ENCODE assay signal across 24 cellular contexts in the genomic region with DNA sequence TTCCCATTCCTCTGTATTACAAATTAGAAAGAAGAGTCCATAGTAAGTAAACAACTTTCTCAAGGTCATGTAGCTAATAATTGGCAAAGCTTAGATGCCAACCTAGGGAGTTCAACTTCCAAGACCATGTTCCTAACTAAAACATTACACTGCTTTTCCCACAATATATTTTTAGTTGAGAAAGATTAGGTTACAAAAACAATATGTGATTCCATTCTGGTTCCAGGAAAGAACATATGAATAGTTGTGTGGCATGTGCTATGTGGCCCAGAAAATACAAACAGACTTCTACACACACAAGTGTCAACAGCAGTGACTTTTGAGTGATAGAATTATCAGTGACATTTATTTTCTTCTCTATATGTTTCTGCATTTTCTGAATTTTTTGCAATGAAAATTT.
"Had no signal": no experiment of that assay in that cellular context is flagged by ENCODE, and none has a peak within 500 bp of the region (broad histone marks: within the 10 kb centered on the region; RNA-seq: fewer than 3 reads in every experiment).

No MANE protein-coding gene starts in this region.

- H3K4me3 Mint-ChIP-seq: naive B cell; natural killer cell; stimulated activated effector memory CD8-positive, alpha-beta T cell treated with anti-CD3 and anti-CD28 coated beads, Interleukin-12 subunit alpha, Interleukin-12 subunit beta, amount 100 ng/mL, for 72 hours; stimulated activated naive CD8-positive, alpha-beta T cell treated with anti-CD3 and anti-CD28 coated beads, Interleukin-15, Interleukin-2, amounts not matched to agents 100 ng/mL and 50 ng/mL, for 24 hours had no signal

- H3K36me3 ChIP-seq: left lung, lower lobe of right lung, pancreas, prostate gland, right lobe of liver, spleen, suprapubic skin, thoracic aorta, transverse colon, upper lobe of left lung, vagina had no signal

- H3K36me3 Mint-ChIP-seq: naive B cell; natural killer cell; stimulated activated effector memory CD8-positive, alpha-beta T cell treated with anti-CD3 and anti-CD28 coated beads, Interleukin-12 subunit alpha, Interleukin-12 subunit beta, amount 100 ng/mL, for 72 hours had no signal

- H3K27me3 ChIP-seq: left lung, pancreas, right lobe of liver, spleen, suprapubic skin, transverse colon, upper lobe of left lung, vagina had no signal

- H3K27ac Mint-ChIP-seq: naive B cell; natural killer cell; stimulated activated effector memory CD8-positive, alpha-beta T cell treated with anti-CD3 and anti-CD28 coated beads, Interleukin-12 subunit alpha, Interleukin-12 subunit beta, amount 100 ng/mL, for 72 hours; stimulated activated naive CD8-positive, alpha-beta T cell treated with anti-CD3 and anti-CD28 coated beads, Interleukin-15, Interleukin-2, amounts not matched to agents 100 ng/mL and 50 ng/mL, for 24 hours had no signal

- H3K4me1 ChIP-seq: left lung, lower lobe of right lung, pancreas, prostate gland, right lobe of liver, spleen, suprapubic skin, transverse colon, upper lobe of left lung, vagina had no signal

- H3K27ac ChIP-seq: left lung, lower lobe of right lung, pancreas, prostate gland, right lobe of liver, skin epidermis, spleen, suprapubic skin, transverse colon, upper lobe of left lung, vagina had no signal

- DNase-seq: hippocampal formation; kidney glomerular epithelial cell; left cardiac atrium; left lung; lower lobe of right lung; mammary epithelial cell; mesenchymal stem cell; naive B cell; natural killer cell; pancreas; posterior cingulate gyrus; right lobe of liver; spleen; stimulated activated CD4-positive, alpha-beta T cell treated with anti-CD3 and anti-CD28 coated beads, Interleukin-4, amount 100 ng/mL, for 24 hours; stimulated activated naive CD4-positive, alpha-beta T cell; transverse colon; upper lobe of left lung had no signal

- H3K9me3 ChIP-seq: lower lobe of right lung, pancreas, prostate gland, suprapubic skin, thoracic aorta, transverse colon, upper lobe of left lung, vagina had no signal

- H3K4me3 ChIP-seq: left lung, lower lobe of right lung, pancreas, prostate gland, right lobe of liver, skin epidermis, spleen, suprapubic skin, thoracic aorta, transverse colon, upper lobe of left lung, vagina had no signal

- H3K4me1 Mint-ChIP-seq: naive B cell; natural killer cell; stimulated activated effector memory CD8-positive, alpha-beta T cell treated with anti-CD3 and anti-CD28 coated beads, Interleukin-12 subunit alpha, Interleukin-12 subunit beta, amount 100 ng/mL, for 72 hours had no signal

- H3K27me3 Mint-ChIP-seq: naive B cell; stimulated activated naive CD8-positive, alpha-beta T cell treated with anti-CD3 and anti-CD28 coated beads, Interleukin-15, Interleukin-2, amounts not matched to agents 100 ng/mL and 50 ng/mL, for 24 hours had no signal

- ATAC-seq: left cardiac atrium; left lung; lower lobe of right lung; natural killer cell; pancreas; right lobe of liver; stimulated activated effector memory CD8-positive, alpha-beta T cell treated with anti-CD3 and anti-CD28 coated beads, Interleukin-12 subunit alpha, Interleukin-12 subunit beta, amount 100 ng/mL, for 72 hours had no signal
